ENCODE assay signal across 20 cellular contexts in genomic region chr6:25180630-25181375, GRCh38.
A peak's percentile ranks its signal among the peaks of the same experiment; 100 is the strongest.
DNase-seq lines count a peak whose midpoint lies in the region; ATAC-seq and TF ChIP-seq lines count a peak whose summit lies in the region.
"Had no signal": no experiment of that assay in that cellular context is flagged by ENCODE, and none has a peak within 500 bp of the region (broad histone marks: within the 10 kb centered on the region; RNA-seq: fewer than 3 reads in every experiment).

No MANE protein-coding gene starts in this region.

- H3K9me2 ChIP-seq in SK-N-SH: no peaks in the 10 kb centered on the region

- H3K27ac Mint-ChIP-seq in chondrocyte (ENCODE audit: unreplicated experiment): peak overlapping the region; percentile 0
- peak overlapping the region; percentile 90 for H3K27ac Mint-ChIP-seq in osteocyte (ENCODE audit: unreplicated experiment)
- H3K27ac Mint-ChIP-seq: CD8-positive, alpha-beta memory T cell; mesothelial cell of epicardium had no signal

- H3K4me2 ChIP-seq in SK-N-SH: no peak overlapping the region
- H3K4me2 ChIP-seq: KMS-11 had no signal

- POLR2A ChIA-PET in SK-N-SH (lab: Yijun Ruan, JAX): no interaction called here

- no peaks in the 10 kb centered on the region for H3K27me3 Mint-ChIP-seq in chondrocyte (ENCODE audit: low read depth)
- H3K27me3 Mint-ChIP-seq in osteocyte (ENCODE audit: unreplicated experiment): no peaks in the 10 kb centered on the region

- CTCF ChIA-PET in SK-N-SH (lab: Yijun Ruan, JAX): interaction anchor here (1.2 to 1.3 kb wide), 2 partner anchors 73 to 422 kb away, joined by 3 to 4 read pairs; no protein-coding TSS in a partner anchor

- no peak for ATAC-seq in SK-N-SH treated with all-trans-retinoic acid at 6 μM for 48 hours
- ATAC-seq in HG03108 (IDR thresholded peaks at IDR 0.05; ENCODE audit: unreplicated experiment): no peak
- ATAC-seq: HCT116 had no signal

- no peak for TF ChIP-seq POLR2A in tibial nerve (IDR thresholded peaks at IDR 0.05)

- H3K27ac ChIP-seq in SK-N-SH (ENCODE audit: low read depth in 2 of 2, low read length in 1 of 2) (peak overlapping the region; percentile 20 to 22; a peak in 2 of 4 replicates), tibial nerve (peak overlapping the region in 3 of 4 donors; percentile 26 to 66 (median 58))
- H3K27ac ChIP-seq: 22Rv1, KMS-11, WERI-Rb-1 had no signal

- TF ChIP-seq RAD21 in SK-N-SH (IDR thresholded peaks at IDR 0.05; ENCODE audit: low read length): no peak

- 82% methylated on average over 10 of the region's 12 CpGs for WGBS in SK-N-SH (ENCODE audit: low lambda C conversion rate)
- 82 to 92% methylated on average over 12 of the region's 12 CpGs for WGBS in tibial nerve, 2 donors

- H3K9me3 ChIP-seq in SK-N-SH (no peaks in the 10 kb centered on the region), tibial nerve (no peaks in the 10 kb centered on the region)
- H3K9me3 ChIP-seq: heart right ventricle had no signal

- H3K27me3 ChIP-seq in SK-N-SH (ENCODE audit: insufficient read depth): no peaks in the 10 kb centered on the region
- no peaks in the 10 kb centered on the region for H3K27me3 ChIP-seq in tibial nerve
- H3K27me3 ChIP-seq: heart right ventricle had no signal

- no peak overlapping the region; the same call in 1 of the 2 replicates for H3K9ac ChIP-seq in SK-N-SH
- H3K9ac ChIP-seq: KMS-11 had no signal

- H2AFZ ChIP-seq in SK-N-SH (ENCODE audit: low read depth): peak overlapping the region; percentile 72

- H3K4me1 ChIP-seq in SK-N-SH (ENCODE audit: control insufficient read depth in 1 of 2, insufficient read depth in 2 of 2, low read depth in 1 of 2, low read length in 1 of 2) (no peaks in the 10 kb centered on the region; a peak in 1 of 4 replicates), tibial nerve (peaks cover 0 to 14% (median 0%) of the 10 kb centered on the region in 4 donors)

- DNase-seq in SK-N-SH (no peak), chondrocyte (ENCODE audit: low spot score) (no peak), osteocyte (ENCODE audit: extremely low spot score, unreplicated experiment) (no peak), tibial nerve (ENCODE audit: low spot score in 2 of 2) (no peak), middle frontal gyrus (ENCODE audit: extremely low spot score, low spot score) (no peak), midbrain (lab: John Stamatoyannopoulos, UW) (no peak)
- DNase-seq: activated CD4-positive, alpha-beta T cell treated with anti-CD3 and anti-CD28 coated beads, Interleukin-2, amount 50 U/mL, for 48 hours; activated naive CD4-positive, alpha-beta T cell; CD8-positive, alpha-beta memory T cell; heart right ventricle; NCI-H69; RPMI8226; WERI-Rb-1 had no signal

- H3K4me3 Mint-ChIP-seq in chondrocyte (ENCODE audit: unreplicated experiment) (no peak overlapping the region), osteocyte (ENCODE audit: unreplicated experiment) (no peak overlapping the region)
- H3K4me3 Mint-ChIP-seq: CD8-positive, alpha-beta memory T cell; mesothelial cell of epicardium; neural crest cell had no signal

- H3K36me3 Mint-ChIP-seq in chondrocyte (ENCODE audit: low read depth) (no peaks in the 10 kb centered on the region), osteocyte (ENCODE audit: unreplicated experiment) (no peaks in the 10 kb centered on the region)
- H3K36me3 Mint-ChIP-seq: CD8-positive, alpha-beta memory T cell; mesothelial cell of epicardium had no signal

- TF ChIP-seq CTCF in SK-N-SH (IDR thresholded peaks at IDR 0.05) (no peak), chondrocyte (IDR thresholded peaks at IDR 0.05) (no peak), osteocyte (IDR thresholded peaks at IDR 0.05) (no peak), tibial nerve (IDR thresholded peaks at IDR 0.05) (no peak)

- no peaks in the 10 kb centered on the region for H4K20me1 ChIP-seq in SK-N-SH (ENCODE audit: insufficient read depth)

- no peaks in the 10 kb centered on the region for H3F3A ChIP-seq in SK-N-SH (replicated peaks; ENCODE audit: insufficient read depth)

- no peaks in the 10 kb centered on the region for H3K9me3 Mint-ChIP-seq in chondrocyte (ENCODE audit: low read depth)
- no peaks in the 10 kb centered on the region for H3K9me3 Mint-ChIP-seq in osteocyte (ENCODE audit: unreplicated experiment)
- H3K9me3 Mint-ChIP-seq: CD8-positive, alpha-beta memory T cell; mesothelial cell of epicardium; neural crest cell had no signal

- TF ChIP-seq EP300 in SK-N-SH (IDR thresholded peaks at IDR 0.05; ENCODE audit: borderline replicate concordance in 1 of 2, low read depth in 1 of 2, low read length in 1 of 2): no peak
- no peak for TF ChIP-seq EP300 in tibial nerve (IDR thresholded peaks at IDR 0.05)

- H3K36me3 ChIP-seq in SK-N-SH (replicated peaks in 1 of 2; ENCODE audit: control insufficient read depth in 1 of 2, insufficient read depth in 2 of 2, low read length in 1 of 2): no peaks in the 10 kb centered on the region
- no peaks in the 10 kb centered on the region for H3K36me3 ChIP-seq in tibial nerve
- H3K36me3 ChIP-seq: heart right ventricle, WERI-Rb-1 had no signal

- no peaks in the 10 kb centered on the region for H3K79me2 ChIP-seq in SK-N-SH (ENCODE audit: insufficient read depth)

- H3K4me1 Mint-ChIP-seq in chondrocyte (ENCODE audit: low read depth): peaks cover 47% of the 10 kb centered on the region
- H3K4me1 Mint-ChIP-seq in osteocyte (ENCODE audit: unreplicated experiment): peaks cover 45% of the 10 kb centered on the region
- H3K4me1 Mint-ChIP-seq: CD8-positive, alpha-beta memory T cell; neural crest cell had no signal

- H3K4me3 ChIP-seq in SK-N-SH (ENCODE audit: low read depth in 2 of 2, low read length in 1 of 2) (no peak overlapping the region), tibial nerve (no peak overlapping the region)
- H3K4me3 ChIP-seq: heart right ventricle had no signal

TF ChIP-seq in SK-N-SH, 30 proteins besides CTCF, POLR2A, EP300 and RAD21 (continues in another document):
- no peak for TF ChIP-seq JUND (IDR thresholded peaks at IDR 0.05)
- TF ChIP-seq FOXM1 (IDR thresholded peaks at IDR 0.05; ENCODE audit: low read depth): no peak
- TF ChIP-seq IRF3 (IDR thresholded peaks at IDR 0.05; ENCODE audit: low read depth, low read length): no peak
- TF ChIP-seq TCF12 (IDR thresholded peaks at IDR 0.05): no peak
- no peak for TF ChIP-seq ELF1 (IDR thresholded peaks at IDR 0.05)
- TF ChIP-seq PBX3 (IDR thresholded peaks at IDR 0.05): no peak
- no peak for TF ChIP-seq EZH2phosphoT487 (IDR thresholded peaks at IDR 0.05; ENCODE audit: borderline replicate concordance, low read depth)
- no peak for TF ChIP-seq TAF1 (IDR thresholded peaks at IDR 0.05; ENCODE audit: borderline replicate concordance, low read depth, low read length)
- TF ChIP-seq FOSL2 (IDR thresholded peaks at IDR 0.05; ENCODE audit: borderline replicate concordance, low read depth): no peak
- no peak for TF ChIP-seq GABPA (IDR thresholded peaks at IDR 0.05; ENCODE audit: low read depth)
- no peak for TF ChIP-seq MXI1 (IDR thresholded peaks at IDR 0.05; ENCODE audit: low read depth, low read length)

TF ChIP-seq in SK-N-SH treated with all-trans-retinoic acid at 6 μM for 48 hours, 23 proteins besides CTCF, POLR2A, EP300 and RAD21 (continues in another document):
- TF ChIP-seq RARB (CRISPR knock-in tag; IDR thresholded peaks at IDR 0.05) (no peak), ZFP30 (CRISPR knock-in tag; IDR thresholded peaks at IDR 0.05) (no peak), CSDC2 (CRISPR knock-in tag; IDR thresholded peaks at IDR 0.05) (no peak), GLIS3 (CRISPR knock-in tag; IDR thresholded peaks at IDR 0.05) (no peak), CSRNP3 (CRISPR knock-in tag; IDR thresholded peaks at IDR 0.05) (no peak), ZNF565 (CRISPR knock-in tag; conservative IDR thresholded peaks at IDR 0.05; ENCODE audit: low read depth) (no peak), OSR1 (CRISPR knock-in tag; IDR thresholded peaks at IDR 0.05) (no peak), TCF4 (CRISPR knock-in tag; IDR thresholded peaks at IDR 0.05; ENCODE audit: borderline replicate concordance) (no peak), CREB5 (CRISPR knock-in tag; IDR thresholded peaks at IDR 0.05; ENCODE audit: low read depth) (no peak), ZC3H10 (CRISPR knock-in tag; IDR thresholded peaks at IDR 0.05) (no peak), ESRRG (CRISPR knock-in tag; IDR thresholded peaks at IDR 0.05) (no peak), ZFP3 (CRISPR knock-in tag; IDR thresholded peaks at IDR 0.05) (no peak), ARNTL (CRISPR knock-in tag; IDR thresholded peaks at IDR 0.05; ENCODE audit: borderline replicate concordance, low read depth) (no peak)
